Comparison of ENCODE assay signal across 7 cellular contexts in genomic region chr1:48530727-48531351, GRCh38. TPM values are rescaled to one million over a fixed set of nuclear protein-coding genes. Genes with fewer than 3 reads are reported as not detected.
DNase-seq lines count a peak whose midpoint lies in the region; ATAC-seq and TF ChIP-seq lines count a peak whose summit lies in the region.

No MANE protein-coding gene starts in this region.

- H3K27me3 ChIP-seq in endodermal cell (ENCODE audit: control insufficient read depth, insufficient read depth, low read length, poor library complexity, severe bottlenecking), result no peaks in the 10 kb centered on the region
- no peaks in the 10 kb centered on the region for H3K27me3 ChIP-seq in neural cell (ENCODE audit: insufficient read depth, low read depth, low read length)

- no peaks in the 10 kb centered on the region for H3K27me3 Mint-ChIP-seq in endodermal cell (ENCODE audit: insufficient read depth)

- peaks cover 17% of the 10 kb centered on the region for H3K4me1 ChIP-seq in endodermal cell (ENCODE audit: control insufficient read depth, insufficient read depth, low read length)

- H3F3A ChIP-seq in neural cell (ENCODE audit: insufficient read depth, low read length, poor library complexity, severe bottlenecking), result no peaks in the 10 kb centered on the region

- no peak for TF ChIP-seq EP300 in neural cell (conservative IDR thresholded peaks at IDR 0.05; ENCODE audit: poor library complexity, severe bottlenecking)

- no peaks in the 10 kb centered on the region for H4K20me1 ChIP-seq in neural cell (ENCODE audit: insufficient read depth)

- no peaks in the 10 kb centered on the region for H3K9me2 ChIP-seq in neural cell (ENCODE audit: insufficient read depth, low read length)

- peak; percentile 79 for ATAC-seq in GM21515 (IDR thresholded peaks at IDR 0.05; ENCODE audit: unreplicated experiment)

- H3K36me3 ChIP-seq in endodermal cell (ENCODE audit: control insufficient read depth, insufficient read depth, low read length) (no peaks in the 10 kb centered on the region), neural cell (ENCODE audit: insufficient read depth, low read length) (no peaks in the 10 kb centered on the region)

- no peaks in the 10 kb centered on the region for H3K9me3 Mint-ChIP-seq in endodermal cell

- H3K9ac ChIP-seq in endodermal cell (ENCODE audit: extremely low read depth, low read length, poor library complexity, severe bottlenecking) (no peak overlapping the region), neural cell (ENCODE audit: low read length) (no peak overlapping the region)

- no peaks in the 10 kb centered on the region for H3K79me2 ChIP-seq in neural cell (replicated peaks; ENCODE audit: insufficient read depth, low read length)

- H3K4me3 ChIP-seq in endodermal cell (ENCODE audit: low read length), result no peak overlapping the region
- H3K4me3 ChIP-seq in neural cell (ENCODE audit: low read length), result no peak overlapping the region

- no peak overlapping the region for H3K27ac ChIP-seq in endodermal cell (ENCODE audit: low read depth, low read length)
- no peak overlapping the region for H3K27ac ChIP-seq in neural cell (ENCODE audit: low read length)

- WGBS in endodermal cell (ENCODE audit: insufficient coverage in 1 of 2, insufficient read length in 1 of 2), 2 experiments, result 0% methylated on average over 2 of the region's 2 CpGs

- H3K36me3 Mint-ChIP-seq in endodermal cell (ENCODE audit: low read depth), result no peaks in the 10 kb centered on the region

- DNase-seq in GDM1 (lab: John Stamatoyannopoulos, UW) (peak; percentile 17), LHCN-M2 (ENCODE audit: low read depth) (peak; percentile 44), RPMI8226 (peak; percentile 91), endodermal cell (peak; percentile 99), GF-D8 (lab: John Stamatoyannopoulos, UW) (no peak)

- H3K4me3 Mint-ChIP-seq in endodermal cell, result no peak overlapping the region

- no peak overlapping the region for H3K4me2 ChIP-seq in neural cell (ENCODE audit: low read length)

- TF ChIP-seq CTCF in endodermal cell (conservative IDR thresholded peaks at IDR 0.05) (peak; percentile 100), neural cell (IDR thresholded peaks at IDR 0.05; ENCODE audit: poor library complexity, severe bottlenecking) (peak; percentile 42)

- H3K27ac Mint-ChIP-seq in endodermal cell, result peak overlapping the region; percentile 48

- peaks cover 64% of the 10 kb centered on the region for H3K4me1 Mint-ChIP-seq in endodermal cell

- H3K9me3 ChIP-seq in endodermal cell (ENCODE audit: control insufficient read depth, low read length) (no peaks in the 10 kb centered on the region), neural cell (ENCODE audit: low read length) (no peaks in the 10 kb centered on the region)

- no peak for TF ChIP-seq RAD21 in neural cell (conservative IDR thresholded peaks at IDR 0.05)

- no peak overlapping the region for H2AFZ ChIP-seq in neural cell (ENCODE audit: low read depth, low read length)

TF ChIP-seq in neural cell, 6 proteins besides CTCF, POLR2A, EP300 and RAD21:
- TF ChIP-seq REST (IDR thresholded peaks at IDR 0.05; ENCODE audit: borderline replicate concordance), result peak; percentile 39
- TF ChIP-seq POLR2AphosphoS5 (IDR thresholded peaks at IDR 0.05), result no peak
- TF ChIP-seq TAF1 (IDR thresholded peaks at IDR 0.05; ENCODE audit: low read depth), result no peak
- no peak for TF ChIP-seq EZH2 (IDR thresholded peaks at IDR 0.05; ENCODE audit: borderline replicate concordance, insufficient read depth, low read length, poor library complexity, severe bottlenecking)

RNA-seq across cellular contexts. Expression of gene SPATA6, which starts 58.8 kb away (rescaled TPM):
- total RNA-seq in LHCN-M2 (2014; rRNA removed), result 4.5 TPM in 2 replicates
- polyA plus RNA-seq in LHCN-M2 (2012), result 1.6 TPM
- total RNA-seq in endodermal cell, result 10 to 100 TPM; 42.8 to 51.5 TPM
- 17.3 TPM for polyA plus RNA-seq in endodermal cell (2013, experiment 1 of 2)
- 19.0 TPM for polyA plus RNA-seq in endodermal cell (2013, experiment 2 of 2)
- 2.6 and 3.2 TPM in 2 replicates for polyA plus RNA-seq in neural cell
- polyA minus RNA-seq in neural cell, result 11.6 and 20.9 TPM in 2 replicates
